Comparison of ENCODE assay signal across 8 cellular contexts in genomic region chr2:231464576-231465540, GRCh38.
DNase-seq lines count a peak whose midpoint lies in the region; ATAC-seq and TF ChIP-seq lines count a peak whose summit lies in the region.

No MANE protein-coding gene starts in this region.

- H3K9me3 ChIP-seq in iPS DF 6.9 (ENCODE audit: control insufficient read depth, insufficient read depth, low read length), result no peaks in the 10 kb centered on the region

- no peaks in the 10 kb centered on the region for H3K4me1 ChIP-seq in iPS DF 6.9 (ENCODE audit: control insufficient read depth, insufficient read depth, low read length)

- peak; percentile 98 for DNase-seq in DMS 273 (lab: John Stamatoyannopoulos, UW; ENCODE audit: unreplicated experiment)
- peak; percentile 99 for DNase-seq in NB4 (ENCODE audit: low read depth)
- peak; percentile 94 for DNase-seq in T-helper 22 cell (ENCODE audit: low read depth)
- DNase-seq in astrocyte of the cerebellum (ENCODE audit: low read depth), result peak; percentile 9
- peak; percentile 89 for DNase-seq in iPS DF 6.9 (ENCODE audit: low read depth, low spot score)
- no peak for DNase-seq in skeletal muscle cell (ENCODE audit: low read depth)

- in situ Hi-C loops in astrocyte of the cerebellum (cut with HindIII; ENCODE audit: low sequenced_read_pairs), result no loop called here

- no peaks in the 10 kb centered on the region for H3K27me3 ChIP-seq in iPS DF 6.9 (ENCODE audit: control insufficient read depth, insufficient read depth, low read length)

- no peak overlapping the region for H3K27ac ChIP-seq in iPS DF 6.9 (ENCODE audit: low read length)

- TF ChIP-seq CTCF in NB4 (IDR thresholded peaks at IDR 0.05; ENCODE audit: low read depth, low read length) (no peak), astrocyte of the cerebellum (IDR thresholded peaks at IDR 0.05; ENCODE audit: low read depth, low read length, missing control alignments) (no peak)

- H3K4me3 ChIP-seq in NB4 (ENCODE audit: low read depth, low read length) (peak overlapping the region; percentile 87), astrocyte of the cerebellum (ENCODE audit: low read depth, low read length) (peak overlapping the region; percentile 79), iPS DF 6.9 (ENCODE audit: low read length) (peak overlapping the region; percentile 95), skeletal muscle cell (ENCODE audit: low read depth, low read length) (peak overlapping the region; percentile 94)

- peak; percentile 42 for TF ChIP-seq POLR2A in NB4 (IDR thresholded peaks at IDR 0.05; ENCODE audit: extremely low read depth, insufficient read length)

- no CpG with 5 or more reads among the region's 81 CpGs for WGBS in iPS DF 6.9 (ENCODE audit: insufficient coverage, insufficient read length)

- H3K36me3 ChIP-seq in iPS DF 6.9 (ENCODE audit: control insufficient read depth, insufficient read depth, low read length), result peaks cover 26% of the 10 kb centered on the region

- ATAC-seq in GM21723 (IDR thresholded peaks at IDR 0.05; ENCODE audit: unreplicated experiment) (peak; percentile 18), HG03139 (IDR thresholded peaks at IDR 0.05; ENCODE audit: unreplicated experiment) (no peak)
